ENCODE assay signal across 17 cellular contexts in the genomic region with DNA sequence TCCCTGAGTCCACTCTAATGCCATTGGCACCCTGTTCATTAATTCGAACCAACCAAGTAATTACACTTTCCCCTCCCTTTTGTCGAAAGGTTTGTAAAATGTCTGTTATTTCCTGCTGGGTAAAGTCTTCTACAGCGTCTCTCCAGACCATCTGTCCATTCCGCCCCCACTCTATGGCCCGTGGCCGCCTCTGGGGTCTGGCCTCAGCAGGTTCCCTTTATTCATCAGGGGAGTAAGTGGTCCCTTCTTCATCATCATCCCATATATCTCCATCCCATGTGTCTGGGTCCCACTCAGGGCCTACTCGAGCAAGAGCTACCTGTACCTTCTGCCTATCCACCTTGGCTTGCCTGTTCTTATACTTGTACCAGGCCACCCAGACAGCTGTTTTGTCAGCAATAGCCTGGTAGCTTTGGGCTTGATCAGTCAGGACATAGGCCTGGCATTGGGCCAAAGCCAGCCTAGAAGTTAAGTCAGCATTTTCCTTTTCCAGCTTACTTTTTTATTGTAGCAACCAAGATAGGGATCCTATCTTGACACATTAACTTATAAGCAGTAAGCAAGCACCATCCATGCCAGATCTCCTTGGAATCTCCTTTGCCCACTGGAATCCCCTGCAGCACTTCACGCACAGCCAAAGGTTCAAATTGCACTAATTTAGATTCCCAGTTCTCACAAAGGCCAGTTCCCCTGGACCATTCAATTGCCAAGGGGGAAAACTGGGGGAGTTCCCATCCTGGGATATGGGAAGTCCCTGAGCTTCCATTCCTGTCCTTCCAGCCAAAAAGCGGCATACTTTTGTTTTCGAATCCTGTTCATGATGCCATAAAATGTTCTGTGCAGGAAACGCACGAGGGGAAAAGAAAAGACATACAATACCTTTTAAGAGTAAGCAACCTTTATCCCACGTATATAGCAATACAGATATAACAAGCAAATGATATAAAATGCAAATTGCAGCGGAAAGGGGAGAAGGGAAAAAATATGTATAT. TPM values are rescaled to one million over a fixed set of nuclear protein-coding genes. Genes with fewer than 3 reads are reported as not detected.
DNase-seq lines count a peak whose midpoint lies in the region; ATAC-seq and TF ChIP-seq lines count a peak whose summit lies in the region.
"Had no signal": no experiment of that assay in that cellular context is flagged by ENCODE, and none has a peak within 500 bp of the region (broad histone marks: within the 10 kb centered on the region; RNA-seq: fewer than 3 reads in every experiment).

No MANE protein-coding gene starts in this region.

- TF ChIP-seq EP300 in esophagus muscularis mucosa (IDR thresholded peaks at IDR 0.05): no peak

- TF ChIP-seq CTCF in colonic mucosa (IDR thresholded peaks at IDR 0.05) (no peak), esophagus muscularis mucosa (IDR thresholded peaks at IDR 0.05) (no peak), GM23338 (conservative IDR thresholded peaks at IDR 0.05; ENCODE audit: low read depth in 2 of 2) (no peak)

- no peaks in the 10 kb centered on the region for H3K79me2 ChIP-seq in GM23338 (replicated peaks; ENCODE audit: insufficient read depth)

- intact Hi-C loops in colonic mucosa (cut with DNase I) (loop anchor here (10.0 kb wide), 1 partner anchor 117 kb away; no protein-coding TSS in a partner anchor), esophagus muscularis mucosa (cut with DNase I) (loop anchor here (10.0 kb wide), 1 partner anchor 203 kb away; no protein-coding TSS in a partner anchor)

- ATAC-seq in GM23338 (no peak), HG03378 (IDR thresholded peaks at IDR 0.05; ENCODE audit: unreplicated experiment) (no peak)
- ATAC-seq: activated CD4-positive, alpha-beta T cell treated with anti-CD3 and anti-CD28 coated beads for 36 hours; GM12878 had no signal

- H3K27ac Mint-ChIP-seq in GM23338: no peak overlapping the region
- H3K27ac Mint-ChIP-seq: activated CD4-positive, alpha-beta T cell treated with anti-CD3 and anti-CD28 coated beads for 36 hours; activated naive CD8-positive, alpha-beta T cell treated with anti-CD3 and anti-CD28 coated beads for 36 hours had no signal

- no peaks in the 10 kb centered on the region for H3K9me2 ChIP-seq in GM23338 (ENCODE audit: insufficient read depth)

- peaks cover 4% of the 10 kb centered on the region for H3K4me1 Mint-ChIP-seq in GM23338
- H3K4me1 Mint-ChIP-seq: activated CD4-positive, alpha-beta T cell treated with anti-CD3 and anti-CD28 coated beads for 36 hours; activated naive CD8-positive, alpha-beta T cell treated with anti-CD3 and anti-CD28 coated beads for 36 hours had no signal

- no peak for TF ChIP-seq POLR2A in esophagus muscularis mucosa (IDR thresholded peaks at IDR 0.05; ENCODE audit: low read depth)

- H3K27me3 Mint-ChIP-seq in GM23338 (ENCODE audit: insufficient read depth, low read depth, poor library complexity): peaks cover 19% of the 10 kb centered on the region

- no peak overlapping the region for H3K4me2 ChIP-seq in GM23338

- H3K36me3 ChIP-seq in colonic mucosa: no peaks in the 10 kb centered on the region
- no peaks in the 10 kb centered on the region for H3K36me3 ChIP-seq in esophagus muscularis mucosa
- H3K36me3 ChIP-seq in GM23338 (ENCODE audit: insufficient read depth): no peaks in the 10 kb centered on the region

- no peak overlapping the region for H3K4me3 Mint-ChIP-seq in GM23338
- H3K4me3 Mint-ChIP-seq: activated CD4-positive, alpha-beta T cell treated with anti-CD3 and anti-CD28 coated beads for 36 hours; activated naive CD8-positive, alpha-beta T cell treated with anti-CD3 and anti-CD28 coated beads for 36 hours had no signal

- H3K27me3 ChIP-seq in colonic mucosa (no peaks in the 10 kb centered on the region), esophagus muscularis mucosa (no peaks in the 10 kb centered on the region), GM23338 (ENCODE audit: insufficient read depth) (peaks cover 21% of the 10 kb centered on the region)

- H3K9me3 Mint-ChIP-seq in GM23338: no peaks in the 10 kb centered on the region
- H3K9me3 Mint-ChIP-seq: activated naive CD8-positive, alpha-beta T cell treated with anti-CD3 and anti-CD28 coated beads for 36 hours had no signal

- WGBS in esophagus muscularis mucosa: 75% methylated on average over 14 of the region's 14 CpGs

- H2AFZ ChIP-seq in GM23338: no peak overlapping the region

- H3K27ac ChIP-seq in colonic mucosa (peak overlapping the region; percentile 47), esophagus muscularis mucosa (replicated peaks in 1 of 4) (no peak overlapping the region), GM23338 (ENCODE audit: low read depth) (no peak overlapping the region)

- peak; percentile 73 for DNase-seq in DMS 273 (lab: John Stamatoyannopoulos, UW; ENCODE audit: unreplicated experiment)
- peak; percentile 19 for DNase-seq in NCI-H1092 (lab: John Stamatoyannopoulos, UW)
- DNase-seq in colonic mucosa: peak; percentile 53
- peak; percentile 68 for DNase-seq in mesenteric fat pad (ENCODE audit: low spot score)
- no peak for DNase-seq in NCI-H1930 (lab: John Stamatoyannopoulos, UW)
- DNase-seq in esophagus muscularis mucosa (ENCODE audit: extremely low spot score): no peak
- DNase-seq in GM23338 (ENCODE audit: low spot score): no peak
- DNase-seq: activated CD4-positive, alpha-beta T cell treated with anti-CD3 and anti-CD28 coated beads for 36 hours; activated naive CD8-positive, alpha-beta T cell treated with anti-CD3 and anti-CD28 coated beads for 36 hours; activated T-cell treated with anti-CD3 and anti-CD28 coated beads for 4 hours; AML-193; stimulated activated naive CD4-positive, alpha-beta T cell treated with Interleukin-2 at 50 U/mL for 16 hours had no signal

- peaks cover 13% of the 10 kb centered on the region for H3K4me1 ChIP-seq in colonic mucosa
- H3K4me1 ChIP-seq in esophagus muscularis mucosa: peaks cover 13 to 21% (median 14%) of the 10 kb centered on the region in 4 donors
- H3K4me1 ChIP-seq in GM23338 (ENCODE audit: insufficient read depth): peaks cover 4% of the 10 kb centered on the region

- no peak overlapping the region for H3K9ac ChIP-seq in colonic mucosa (ENCODE audit: low read depth in 2 of 2, low read length in 2 of 2)

- no peaks in the 10 kb centered on the region for H3K9me3 ChIP-seq in colonic mucosa
- no peaks in the 10 kb centered on the region for H3K9me3 ChIP-seq in esophagus muscularis mucosa

- H4K20me1 ChIP-seq in GM23338 (replicated peaks; ENCODE audit: insufficient read depth): no peaks in the 10 kb centered on the region

- H3K36me3 Mint-ChIP-seq in GM23338 (ENCODE audit: low read depth): no peaks in the 10 kb centered on the region
- H3K36me3 Mint-ChIP-seq: activated naive CD8-positive, alpha-beta T cell treated with anti-CD3 and anti-CD28 coated beads for 36 hours had no signal

- no peaks in the 10 kb centered on the region for H3F3A ChIP-seq in GM23338 (replicated peaks; ENCODE audit: low read depth)

- H3K4me3 ChIP-seq in colonic mucosa (no peak overlapping the region), esophagus muscularis mucosa (no peak overlapping the region), GM23338 (no peak overlapping the region)
- H3K4me3 ChIP-seq: GM12878 had no signal

TF ChIP-seq in GM23338, 12 proteins besides CTCF, POLR2A, EP300 and RAD21:
- TF ChIP-seq CREB1 (CRISPR knock-in tag; IDR thresholded peaks at IDR 0.05; ENCODE audit: low read depth) (no peak), JUNB (IDR thresholded peaks at IDR 0.05; ENCODE audit: unreplicated experiment) (no peak), EZH2 (IDR thresholded peaks at IDR 0.05; ENCODE audit: low read depth, unreplicated experiment) (no peak)

RNA-seq across cellular contexts. Expression of a gene that starts 6.6 kb away (rescaled TPM):
- total RNA-seq in colonic mucosa (1 to 10 TPM; 1.0 to 3.2 TPM), mesenteric fat pad (1.8 TPM), esophagus muscularis mucosa (1 to 10 TPM; 3.1 to 7.6 (median 6.3) TPM)
- 0.74 and 1.3 TPM in 2 replicates for total RNA-seq in GM23338 (2014; rRNA removed; shearing (Covaris generic))
- 0.23 and 0.40 TPM in 2 replicates for polyA plus RNA-seq in GM23338 (2016; fragmentation: Nextera tagmentation; extraction: Ambion mirVana)
- total RNA-seq: activated CD4-positive, alpha-beta T cell treated with anti-CD3 and anti-CD28 coated beads for 36 hours; activated naive CD8-positive, alpha-beta T cell treated with anti-CD3 and anti-CD28 coated beads for 36 hours; Daoy; mononuclear cell; T-helper 1 cell treated with Interleukin-12 subunit alpha and Interleukin-12 subunit beta and Interleukin-4 antibody, amounts not matched to agents 30 ng/mL and 1 ng/mL, for 36 hours had no signal

Comparison
In these comparisons a context has a peak if more than half of its experiments do, and no peak if none do; other contexts are left out.
1. DNase-seq: peak in DMS 273 (single experiment), NCI-H1092 (single experiment), colonic mucosa (single experiment) and mesenteric fat pad (single experiment); none in NCI-H1930 (0 of 2), esophagus muscularis mucosa (single experiment) and GM23338 (single experiment).